ENCODE assay signal across 19 cellular contexts in the genomic region with DNA sequence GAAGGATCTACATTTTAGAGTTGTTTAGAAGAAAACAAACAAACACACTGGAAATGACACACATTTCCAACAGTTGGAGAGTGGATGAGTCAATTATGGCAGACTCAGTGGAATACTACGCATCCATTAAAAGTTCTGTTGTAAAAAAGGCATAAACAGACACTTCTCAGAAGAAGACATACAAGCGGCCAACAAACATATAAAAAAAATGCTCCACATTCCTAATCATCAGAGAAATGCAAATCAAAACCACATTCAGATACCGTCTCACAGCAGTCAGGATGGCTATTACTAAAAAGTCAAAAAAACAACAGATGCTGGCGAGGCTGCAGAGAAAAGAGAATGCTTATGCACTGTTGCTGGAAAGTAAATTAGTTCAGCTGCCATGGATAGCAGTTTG.
DNase-seq lines count a peak whose midpoint lies in the region.
"Had no signal": no experiment of that assay in that cellular context is flagged by ENCODE, and none has a peak within 500 bp of the region (broad histone marks: within the 10 kb centered on the region; RNA-seq: fewer than 3 reads in every experiment).

No MANE protein-coding gene starts in this region.

- DNase-seq in GM04503 (ENCODE audit: low read depth), result peak; percentile 71
- DNase-seq in NCI-H526 (lab: John Stamatoyannopoulos, UW), result peak; percentile 42 to 63
- DNase-seq in astrocyte of the hippocampus (ENCODE audit: low read depth, low spot score), result peak; percentile 32
- DNase-seq in DMS53 treated with DMSO at 0.1 percent for 48 hours (lab: John Stamatoyannopoulos, UW; ENCODE audit: unreplicated experiment), result no peak
- no peak for DNase-seq in HuH-7.5 (ENCODE audit: low spot score)
- DNase-seq in amniotic stem cell (lab: John Stamatoyannopoulos, UW), result no peak
- DNase-seq in foreskin melanocyte, result no peak
- DNase-seq: 8988T; ACHN; AML-193; BE2C; CD4-positive, alpha-beta T cell; CD8-positive, alpha-beta memory T cell; DMS 273 treated with DMSO at 0.1 percent for 48 hours; DMS79 treated with DMSO at 0.1 percent for 48 hours; GM23248; H7; HCEC 1CT; HFFc6 had no signal

Comparison
In these comparisons a context has a peak if more than half of its experiments do, and no peak if none do; other contexts are left out.
1. DNase-seq: peak in GM04503 (single experiment), NCI-H526 (2 of 2) and astrocyte of the hippocampus (single experiment); none in DMS53 treated with DMSO at 0.1 percent for 48 hours (single experiment), HuH-7.5 (single experiment), amniotic stem cell (single experiment) and foreskin melanocyte (single experiment).